Comparison of ENCODE assay signal across 17 cellular contexts in genomic region chr13:113538689-113539058, GRCh38.
"Had no signal": no experiment of that assay in that cellular context is flagged by ENCODE, and none has a peak within 500 bp of the region (broad histone marks: within the 10 kb centered on the region; RNA-seq: fewer than 3 reads in every experiment).

No MANE protein-coding gene starts in this region.

- H3K27ac Mint-ChIP-seq: activated naive CD4-positive, alpha-beta T cell treated with anti-CD3 and anti-CD28 coated beads, Interleukin-2, amount 50 U/mL, for 24 hours; activated T-cell treated with anti-CD3 and anti-CD28 coated beads, Interleukin-2, amount 50 U/mL, for 72 hours; dendritic cell treated with granulocyte-macrophage colony-stimulating factor and Interleukin-4, amounts not matched to agents 40 ng/mL and 50 ng/mL, for 4 days; stimulated activated naive CD8-positive, alpha-beta T cell treated with anti-CD3 and anti-CD28 coated beads, Interleukin-15, amount 100 ng/mL, for 72 hours had no signal

- H3K27me3 Mint-ChIP-seq: activated naive CD4-positive, alpha-beta T cell treated with anti-CD3 and anti-CD28 coated beads, Interleukin-2, amount 50 U/mL, for 24 hours; central memory CD8-positive, alpha-beta T cell; dendritic cell treated with granulocyte-macrophage colony-stimulating factor and Interleukin-4, amounts not matched to agents 40 ng/mL and 50 ng/mL, for 4 days; stimulated activated naive CD8-positive, alpha-beta T cell treated with anti-CD3 and anti-CD28 coated beads, Interleukin-15, amount 100 ng/mL, for 72 hours had no signal

- DNase-seq: activated CD4-positive, alpha-beta T cell treated with anti-CD3 and anti-CD28 coated beads for 1 hour; activated effector memory CD4-positive, alpha-beta T cell treated with anti-CD3 and anti-CD28 coated beads, Interleukin-2, amount 50 U/mL, for 16 hours; activated T-cell treated with anti-CD3 and anti-CD28 coated beads, Interleukin-2, amount 50 U/mL, for 72 hours; effector memory CD4-positive, alpha-beta T cell; left colon; psoas muscle; small intestine; stimulated activated CD4-positive, alpha-beta T cell treated with anti-CD3 and anti-CD28 coated beads, Interleukin-4, amount 100 ng/mL, for 1 hour; stimulated activated naive CD8-positive, alpha-beta T cell treated with anti-CD3 and anti-CD28 coated beads, Interleukin-15, amount 100 ng/mL, for 72 hours; trophoblast cell had no signal

- H3K4me3 Mint-ChIP-seq: activated naive CD4-positive, alpha-beta T cell treated with anti-CD3 and anti-CD28 coated beads, Interleukin-2, amount 50 U/mL, for 24 hours; activated T-cell treated with anti-CD3 and anti-CD28 coated beads, Interleukin-2, amount 50 U/mL, for 72 hours; central memory CD8-positive, alpha-beta T cell; dendritic cell treated with granulocyte-macrophage colony-stimulating factor and Interleukin-4, amounts not matched to agents 40 ng/mL and 50 ng/mL, for 4 days; stimulated activated naive CD8-positive, alpha-beta T cell treated with anti-CD3 and anti-CD28 coated beads, Interleukin-15, amount 100 ng/mL, for 72 hours had no signal

- H3K27ac ChIP-seq: ascending aorta, psoas muscle, suprapubic skin, WERI-Rb-1 had no signal

- H3K9me3 ChIP-seq: ascending aorta, psoas muscle, suprapubic skin had no signal

- H3K4me3 ChIP-seq: ascending aorta, psoas muscle, suprapubic skin had no signal

- H3K4me1 ChIP-seq: ascending aorta, psoas muscle, suprapubic skin had no signal

- ATAC-seq: activated T-cell treated with anti-CD3 and anti-CD28 coated beads, Interleukin-2, amount 50 U/mL, for 72 hours; left colon; psoas muscle; right cardiac atrium; stimulated activated naive CD8-positive, alpha-beta T cell treated with anti-CD3 and anti-CD28 coated beads, Interleukin-15, amount 100 ng/mL, for 72 hours had no signal

- H3K27me3 ChIP-seq: ascending aorta, suprapubic skin had no signal

- H3K9me3 Mint-ChIP-seq: activated naive CD4-positive, alpha-beta T cell treated with anti-CD3 and anti-CD28 coated beads, Interleukin-2, amount 50 U/mL, for 24 hours; central memory CD8-positive, alpha-beta T cell; stimulated activated naive CD8-positive, alpha-beta T cell treated with anti-CD3 and anti-CD28 coated beads, Interleukin-15, amount 100 ng/mL, for 72 hours had no signal
